In the genomic region with DNA sequence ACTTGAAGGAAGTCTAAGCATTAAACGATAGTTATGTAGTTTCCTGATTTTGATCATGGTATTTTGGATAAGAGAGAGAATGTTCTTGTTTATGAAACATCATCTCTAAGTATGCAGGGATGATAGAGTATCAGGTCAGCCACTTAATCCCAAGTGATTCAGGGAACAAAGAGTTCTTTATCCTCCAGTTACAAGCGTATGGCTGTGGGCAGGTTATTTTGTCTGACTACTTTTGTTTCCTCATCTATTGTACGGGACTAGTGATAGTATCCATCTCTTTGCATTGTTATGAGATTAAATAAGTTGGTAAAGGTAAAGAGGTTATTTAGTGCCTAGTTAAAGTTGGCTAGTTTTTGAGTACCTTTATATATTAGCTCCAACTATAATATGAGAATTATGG, we compare ENCODE assay signal across 8 cellular contexts.
"Had no signal": no experiment of that assay in that cellular context is flagged by ENCODE, and none has a peak within 500 bp of the region (broad histone marks: within the 10 kb centered on the region; RNA-seq: fewer than 3 reads in every experiment).

No MANE protein-coding gene starts in this region.

- H3K4me2 ChIP-seq: GM23338 had no signal

- FAIRE-seq: H1, H54, HTR-8/SVneo, K562 had no signal

- H3K27ac Mint-ChIP-seq: GM23338, H9 had no signal

- DNase-seq: H9, HCEC 1CT, IMR-90 had no signal

- H3K4me3 Mint-ChIP-seq: GM23338, H9 had no signal

- H2AFZ ChIP-seq: GM23338 had no signal

- H3K9me3 Mint-ChIP-seq: GM23338, H9 had no signal

- H3K4me3 ChIP-seq: GM23338, K562 had no signal

- ATAC-seq: GM23338, K562 had no signal
